In genomic region chr2:42408009-42408408, GRCh38 we compare ENCODE assay signal across 3 cellular contexts.
TF ChIP-seq lines count a peak whose summit lies in the region.

No MANE protein-coding gene starts in this region.

TF ChIP-seq in GM23338, 12 proteins besides CTCF, POLR2A, EP300 and RAD21 (continues in another document):
- no peak for TF ChIP-seq ETS1 (IDR thresholded peaks at IDR 0.05)
- no peak for TF ChIP-seq ZNF462 (CRISPR knock-in tag; IDR thresholded peaks at IDR 0.05)
- no peak for TF ChIP-seq EZH2phosphoT487 (IDR thresholded peaks at IDR 0.05; ENCODE audit: unreplicated experiment)
- TF ChIP-seq CREB1 (CRISPR knock-in tag; IDR thresholded peaks at IDR 0.05; ENCODE audit: low read depth): no peak
- no peak for TF ChIP-seq NANOG (IDR thresholded peaks at IDR 0.05; ENCODE audit: borderline replicate concordance)

TF ChIP-seq in WTC11, 78 proteins besides CTCF, POLR2A, EP300 and RAD21:
- no peak for TF ChIP-seq SP1 (CRISPR knock-in tag; conservative IDR thresholded peaks at IDR 0.05)
- TF ChIP-seq ELF4 (CRISPR knock-in tag; IDR thresholded peaks at IDR 0.05; ENCODE audit: low read depth): no peak
- TF ChIP-seq, protein P1, sequence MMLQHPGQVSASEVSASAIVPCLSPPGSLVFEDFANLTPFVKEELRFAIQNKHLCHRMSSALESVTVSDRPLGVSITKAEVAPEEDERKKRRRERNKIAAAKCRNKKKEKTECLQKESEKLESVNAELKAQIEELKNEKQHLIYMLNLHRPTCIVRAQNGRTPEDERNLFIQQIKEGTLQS (CRISPR knock-in tag; conservative IDR thresholded peaks at IDR 0.05): no peak
- no peak for TF ChIP-seq CREB1 (CRISPR knock-in tag; IDR thresholded peaks at IDR 0.05)
- no peak for TF ChIP-seq TEAD4 (CRISPR knock-in tag; IDR thresholded peaks at IDR 0.05)
- no peak for TF ChIP-seq MXD4 (CRISPR knock-in tag; IDR thresholded peaks at IDR 0.05; ENCODE audit: borderline replicate concordance)
- no peak for TF ChIP-seq ZNF219 (CRISPR knock-in tag; IDR thresholded peaks at IDR 0.05; ENCODE audit: borderline replicate concordance)
- no peak for TF ChIP-seq NR3C1 (CRISPR knock-in tag; conservative IDR thresholded peaks at IDR 0.05; ENCODE audit: low read depth)
- no peak for TF ChIP-seq CBFB (CRISPR knock-in tag; IDR thresholded peaks at IDR 0.05; ENCODE audit: low read depth)
- no peak for TF ChIP-seq FOXK1 (CRISPR knock-in tag; IDR thresholded peaks at IDR 0.05)
- no peak for TF ChIP-seq NFYB (CRISPR knock-in tag; conservative IDR thresholded peaks at IDR 0.05; ENCODE audit: low read depth)
- TF ChIP-seq ZNF317 (CRISPR knock-in tag; IDR thresholded peaks at IDR 0.05; ENCODE audit: borderline replicate concordance, low read depth): no peak
- no peak for TF ChIP-seq NR2C2 (CRISPR knock-in tag; IDR thresholded peaks at IDR 0.05)
- TF ChIP-seq ZNF121 (CRISPR knock-in tag; IDR thresholded peaks at IDR 0.05): no peak
- TF ChIP-seq MYBL2 (CRISPR knock-in tag; IDR thresholded peaks at IDR 0.05): no peak
- no peak for TF ChIP-seq MLX (CRISPR knock-in tag; IDR thresholded peaks at IDR 0.05)
- TF ChIP-seq OVOL2 (CRISPR knock-in tag; IDR thresholded peaks at IDR 0.05; ENCODE audit: borderline replicate concordance): no peak
- TF ChIP-seq, protein P2, sequence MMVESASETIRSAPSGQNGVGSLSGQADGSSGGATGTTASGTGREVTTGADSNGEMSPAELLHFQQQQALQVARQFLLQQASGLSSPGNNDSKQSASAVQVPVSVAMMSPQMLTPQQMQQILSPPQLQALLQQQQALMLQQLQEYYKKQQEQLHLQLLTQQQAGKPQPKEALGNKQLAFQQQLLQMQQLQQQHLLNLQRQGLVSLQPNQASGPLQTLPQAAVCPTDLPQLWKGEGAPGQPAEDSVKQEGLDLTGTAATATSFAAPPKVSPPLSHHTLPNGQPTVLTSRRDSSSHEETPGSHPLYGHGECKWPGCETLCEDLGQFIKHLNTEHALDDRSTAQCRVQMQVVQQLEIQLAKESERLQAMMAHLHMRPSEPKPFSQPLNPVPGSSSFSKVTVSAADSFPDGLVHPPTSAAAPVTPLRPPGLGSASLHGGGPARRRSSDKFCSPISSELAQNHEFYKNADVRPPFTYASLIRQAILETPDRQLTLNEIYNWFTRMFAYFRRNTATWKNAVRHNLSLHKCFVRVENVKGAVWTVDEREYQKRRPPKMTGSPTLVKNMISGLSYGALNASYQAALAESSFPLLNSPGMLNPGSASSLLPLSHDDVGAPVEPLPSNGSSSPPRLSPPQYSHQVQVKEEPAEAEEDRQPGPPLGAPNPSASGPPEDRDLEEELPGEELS (CRISPR knock-in tag; IDR thresholded peaks at IDR 0.05): no peak

TF ChIP-seq in HepG2, 621 proteins besides CTCF, POLR2A, EP300 and RAD21:
- TF ChIP-seq ZFP41 (CRISPR knock-in tag; IDR thresholded peaks at IDR 0.05; ENCODE audit: borderline replicate concordance) (no peak), ZNF512B (CRISPR knock-in tag; IDR thresholded peaks at IDR 0.05; ENCODE audit: borderline replicate concordance) (no peak), ZNF644 (CRISPR knock-in tag; IDR thresholded peaks at IDR 0.05; ENCODE audit: low read depth) (no peak), NR1H2 (CRISPR knock-in tag; IDR thresholded peaks at IDR 0.05; ENCODE audit: borderline replicate concordance, low read depth) (no peak)
